In the genomic region with DNA sequence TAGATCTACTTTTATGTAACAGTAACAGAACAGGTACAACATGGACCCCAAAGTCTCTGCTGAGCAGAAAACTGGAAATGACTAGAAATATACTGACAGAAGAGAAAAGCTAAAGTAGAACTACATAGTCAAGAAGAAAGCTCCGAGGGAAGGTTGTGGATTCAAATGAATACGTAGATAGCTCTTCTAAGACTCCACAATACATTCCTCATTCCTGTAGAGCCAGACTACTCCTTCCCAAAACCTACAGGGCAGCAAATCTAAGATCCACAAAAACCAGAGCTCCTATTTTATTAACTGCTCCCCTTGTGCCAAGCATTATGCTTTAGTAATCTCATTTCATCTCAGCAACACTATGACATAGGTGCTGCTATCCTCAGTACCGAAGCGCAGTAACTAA, we compare ENCODE assay signal across 2 cellular contexts.
TF ChIP-seq lines count a peak whose summit lies in the region.

No MANE protein-coding gene starts in this region.

TF ChIP-seq in GM12891, 5 proteins besides CTCF, POLR2A, EP300 and RAD21:
- TF ChIP-seq PAX5 (IDR thresholded peaks at IDR 0.05; ENCODE audit: insufficient read depth, low read length, severe bottlenecking) (no peak), SPI1 (IDR thresholded peaks at IDR 0.05; ENCODE audit: low read depth, low read length) (no peak), POU2F2 (IDR thresholded peaks at IDR 0.05; ENCODE audit: low read depth, low read length) (no peak), POLR2AphosphoS5 (IDR thresholded peaks at IDR 0.05; ENCODE audit: low read depth, low read length) (no peak), TAF1 (IDR thresholded peaks at IDR 0.05; ENCODE audit: low read depth, low read length) (no peak)

TF ChIP-seq in K562, 482 proteins besides CTCF, POLR2A, EP300 and RAD21:
- no peak for TF ChIP-seq BRD4 (IDR thresholded peaks at IDR 0.05)
- no peak for TF ChIP-seq TRIM24 (IDR thresholded peaks at IDR 0.05)
- TF ChIP-seq E2F3 (CRISPR knock-in tag; IDR thresholded peaks at IDR 0.05) = no peak
- no peak for TF ChIP-seq KLF6 (CRISPR knock-in tag; IDR thresholded peaks at IDR 0.05; ENCODE audit: borderline replicate concordance)
- TF ChIP-seq FOXM1 (IDR thresholded peaks at IDR 0.05; ENCODE audit: low read depth) = no peak
- TF ChIP-seq FOXM1 (CRISPR knock-in tag; IDR thresholded peaks at IDR 0.05; ENCODE audit: low read depth) = no peak
TF ChIP-seq in K562: peak in this region for 0.
